23 cellular contexts compared by ENCODE assay signal in genomic region chr4:92333056-92333455, GRCh38. TPM values are rescaled to one million over a fixed set of nuclear protein-coding genes. Genes with fewer than 3 reads are reported as not detected.
"Had no signal": no experiment of that assay in that cellular context is flagged by ENCODE, and none has a peak within 500 bp of the region (broad histone marks: within the 10 kb centered on the region; RNA-seq: fewer than 3 reads in every experiment).

No MANE protein-coding gene starts in this region.

- H3K27ac ChIP-seq: colonic mucosa, esophagus muscularis mucosa, lower lobe of right lung, parathyroid adenoma, right lobe of liver, uterus had no signal

- H3K36me3 ChIP-seq: colonic mucosa, esophagus muscularis mucosa, lower lobe of right lung, right lobe of liver, uterus had no signal

- H3K4me3 ChIP-seq: colonic mucosa, dorsolateral prefrontal cortex, esophagus muscularis mucosa, lower lobe of right lung, right lobe of liver, uterus had no signal

- ATAC-seq: activated CD8-positive, alpha-beta T cell treated with anti-CD3 and anti-CD28 coated beads, Interleukin-2, amount 10 ng/mL, durations not matched to agents 7 days and 5 days; effector memory CD8-positive, alpha-beta T cell; left colon; lower lobe of right lung; right lobe of liver; stimulated activated naive B cell treated with anti-CD40 and anti-IgM and Interleukin-4, amounts not matched to agents 10 μg/mL and 1 μg/mL and 100 μg/mL, for 72 hours had no signal

- DNase-seq: activated CD4-positive, alpha-beta T cell treated with anti-CD3 and anti-CD28 coated beads for 1 hour; activated CD4-positive, alpha-beta T cell treated with anti-CD3 and anti-CD28 coated beads, Interleukin-2, amount 50 U/mL, for 1 hour; activated CD8-positive, alpha-beta T cell treated with anti-CD3 and anti-CD28 coated beads, Interleukin-2, amount 10 ng/mL, durations not matched to agents 7 days and 5 days; activated gamma-delta T cell treated with Interleukin-2 at 50 U/mL for 16 hours; central memory CD4-positive, alpha-beta T cell; colonic mucosa; dorsolateral prefrontal cortex; effector memory CD8-positive, alpha-beta T cell; islet precursor cell; left colon; lower lobe of right lung; naive B cell; right lobe of liver; small intestine; stimulated activated naive B cell treated with anti-CD40 and anti-IgM and Interleukin-4, amounts not matched to agents 10 μg/mL and 1 μg/mL and 100 μg/mL, for 72 hours; trophoblast cell; uterus had no signal

- H3K4me1 ChIP-seq: colonic mucosa, lower lobe of right lung, parathyroid adenoma, right lobe of liver, uterus had no signal

- H3K27me3 ChIP-seq: colonic mucosa, dorsolateral prefrontal cortex, esophagus muscularis mucosa, right lobe of liver, uterus had no signal

- H3K9me3 ChIP-seq: colonic mucosa, esophagus muscularis mucosa, lower lobe of right lung, uterus had no signal

RNA-seq across cellular contexts. Expression of gene GRID2, which starts 29.3 kb away (rescaled TPM):
- total RNA-seq: activated CD8-positive, alpha-beta T cell treated with anti-CD3 and anti-CD28 coated beads, Interleukin-2, amount 10 ng/mL, durations not matched to agents 7 days and 5 days; activated T-helper 1 cell treated with anti-CD3 and anti-CD28 coated beads, Interleukin-12 subunit alpha, Interleukin-12 subunit beta, Interleukin-2, Interleukin-4 antibody, amounts not matched to agents 30 ng/mL and 10 ng/mL and 1 ng/mL, durations not matched to agents 14 hours and 24 hours and 36 hours; colonic mucosa; endothelial cell of umbilical vein; left colon; lower lobe of right lung; mesenteric fat pad; pulmonary artery endothelial cell; right lobe of liver had no signal
